18 cellular contexts compared by ENCODE assay signal in the genomic region with DNA sequence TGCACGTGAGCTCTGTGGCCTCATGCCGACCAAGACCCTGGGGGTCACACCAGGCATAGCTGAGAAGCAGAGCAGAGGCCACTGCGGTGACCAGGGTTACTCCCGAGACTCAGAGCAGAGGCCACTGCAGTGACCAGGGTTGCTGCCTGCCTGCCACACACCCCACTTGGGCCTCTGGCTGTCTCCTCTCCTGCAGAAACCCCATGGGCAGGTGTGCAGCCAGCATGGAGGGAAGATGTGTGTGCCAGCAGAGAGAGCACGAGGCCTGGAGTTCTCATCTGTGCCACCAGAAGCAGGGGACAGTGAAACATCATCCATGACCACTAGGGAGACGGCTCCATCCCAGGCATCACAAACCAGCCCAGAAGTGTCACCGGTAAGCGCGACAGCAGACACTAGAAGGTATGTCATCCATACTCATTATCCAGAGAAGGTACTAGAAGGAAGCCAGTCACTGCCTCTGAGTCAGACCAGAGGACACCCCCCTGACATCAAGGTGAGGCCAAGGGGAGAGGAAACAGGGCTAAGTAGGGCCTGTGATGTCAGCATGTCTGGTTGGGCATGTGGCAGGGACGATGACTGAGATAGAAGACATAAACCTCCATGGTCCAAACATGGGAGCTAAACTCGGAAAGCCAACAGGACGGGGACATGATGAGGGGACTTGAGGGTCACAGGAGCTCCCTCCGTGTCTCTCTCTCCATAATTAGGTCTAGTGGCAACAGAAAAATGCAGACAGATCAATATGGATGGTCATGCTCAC. TPM values are rescaled to one million over a fixed set of nuclear protein-coding genes. Genes with fewer than 3 reads are reported as not detected.
DNase-seq lines count a peak whose midpoint lies in the region; ATAC-seq and TF ChIP-seq lines count a peak whose summit lies in the region.
"Had no signal": no experiment of that assay in that cellular context is flagged by ENCODE, and none has a peak within 500 bp of the region (broad histone marks: within the 10 kb centered on the region; RNA-seq: fewer than 3 reads in every experiment).

No MANE protein-coding gene starts in this region.

- H3K79me2 ChIP-seq in SK-N-SH (ENCODE audit: insufficient read depth), result no peaks in the 10 kb centered on the region
- H3K79me2 ChIP-seq in DND-41 (ENCODE audit: insufficient read depth, low read length), result peaks cover 34% of the 10 kb centered on the region
- H3K79me2 ChIP-seq in neural progenitor cell (ENCODE audit: low read depth), result no peaks in the 10 kb centered on the region

- CTCF ChIA-PET in SK-N-SH (lab: Yijun Ruan, JAX), result interaction anchor here (1.1 to 1.2 kb wide), 3 partner anchors 10 to 159 kb away, joined by 3 to 5 read pairs (median 4); no protein-coding TSS in a partner anchor

- no peak overlapping the region for H3K4me3 Mint-ChIP-seq in central memory CD8-positive, alpha-beta T cell
- H3K4me3 Mint-ChIP-seq in neural progenitor cell, result no peak overlapping the region

- TF ChIP-seq CTCF in SK-N-SH (IDR thresholded peaks at IDR 0.05) (no peak), DND-41 (IDR thresholded peaks at IDR 0.05; ENCODE audit: borderline replicate concordance, extremely low read depth, low read length, poor library complexity, severe bottlenecking) (no peak), neural progenitor cell (IDR thresholded peaks at IDR 0.05) (no peak)

- peaks cover 27% of the 10 kb centered on the region for H3K36me3 Mint-ChIP-seq in central memory CD8-positive, alpha-beta T cell (ENCODE audit: insufficient read depth)
- H3K36me3 Mint-ChIP-seq in neural progenitor cell, result no peaks in the 10 kb centered on the region

- no peak for ATAC-seq in SK-N-SH treated with all-trans-retinoic acid at 6 μM for 48 hours
- ATAC-seq in DND-41 (ENCODE audit: insufficient read depth, low read depth), result no peak
- no peak for ATAC-seq in central memory CD8-positive, alpha-beta T cell (replicated peaks; ENCODE audit: extremely low read depth, poor library complexity, severe bottlenecking)
- ATAC-seq in HG03442 (IDR thresholded peaks at IDR 0.05; ENCODE audit: unreplicated experiment), result no peak
- ATAC-seq: left lobe of liver had no signal

- no peaks in the 10 kb centered on the region for H3K36me3 ChIP-seq in SK-N-SH (replicated peaks in 1 of 2; ENCODE audit: control insufficient read depth in 1 of 2, insufficient read depth in 2 of 2, low read length in 1 of 2)
- peaks cover 33% of the 10 kb centered on the region for H3K36me3 ChIP-seq in DND-41 (ENCODE audit: insufficient read depth, low read length)
- H3K36me3 ChIP-seq in neural progenitor cell, result no peaks in the 10 kb centered on the region
- H3K36me3 ChIP-seq: HAP-1, thyroid gland had no signal

- H3K9me2 ChIP-seq in SK-N-SH, result no peaks in the 10 kb centered on the region

- H3F3A ChIP-seq in SK-N-SH (replicated peaks; ENCODE audit: insufficient read depth) (peaks cover 21% of the 10 kb centered on the region), neural progenitor cell (ENCODE audit: low read depth) (no peaks in the 10 kb centered on the region)

- H2AFZ ChIP-seq in SK-N-SH (ENCODE audit: low read depth) (no peak overlapping the region), DND-41 (ENCODE audit: low read depth, low read length) (no peak overlapping the region), neural progenitor cell (replicated peaks) (no peak overlapping the region)
- H2AFZ ChIP-seq: PC-9 had no signal

- no peak overlapping the region for H3K4me3 ChIP-seq in SK-N-SH (ENCODE audit: low read depth in 2 of 2, low read length in 1 of 2)
- no peak overlapping the region for H3K4me3 ChIP-seq in DND-41 (ENCODE audit: low read depth in 1 of 2, low read length in 2 of 2)
- no peak overlapping the region for H3K4me3 ChIP-seq in neural progenitor cell
- H3K4me3 ChIP-seq: HAP-1, PC-9, thyroid gland had no signal

- H3K4me2 ChIP-seq in SK-N-SH (no peak overlapping the region), DND-41 (ENCODE audit: insufficient read depth, low read length) (no peak overlapping the region), neural progenitor cell (no peak overlapping the region)
- H3K4me2 ChIP-seq: PC-9 had no signal

- POLR2A ChIA-PET in SK-N-SH (lab: Yijun Ruan, JAX), result no interaction called here

- no peaks in the 10 kb centered on the region for H3K27me3 Mint-ChIP-seq in central memory CD8-positive, alpha-beta T cell
- peaks cover 2% of the 10 kb centered on the region for H3K27me3 Mint-ChIP-seq in neural progenitor cell (ENCODE audit: insufficient read depth, low read depth)

- DNase-seq in SK-N-SH, result peak; percentile 37
- peak; percentile 0 for DNase-seq in DND-41
- DNase-seq in central memory CD8-positive, alpha-beta T cell (ENCODE audit: low spot score in 2 of 2), result peak in 1 of 2 donors; percentile 12
- no peak for DNase-seq in neural progenitor cell (ENCODE audit: low spot score)
- no peak for DNase-seq in retina
- no peak for DNase-seq in SHP77 treated with DMSO at 0.1 percent for 48 hours (lab: John Stamatoyannopoulos, UW)
- DNase-seq: activated gamma-delta T cell, C1 segment of cervical spinal cord, cerebellar nuclear complex, NCI-H1436, NCI-H82, PC-9, small intestine, thyroid gland had no signal

- peak overlapping the region; percentile 73 for H3K27ac Mint-ChIP-seq in central memory CD8-positive, alpha-beta T cell (ENCODE audit: low read depth)
- H3K27ac Mint-ChIP-seq in neural progenitor cell, result peak overlapping the region; percentile 66

- TF ChIP-seq RAD21 in SK-N-SH (IDR thresholded peaks at IDR 0.05; ENCODE audit: low read length), result no peak

- WGBS in SK-N-SH (ENCODE audit: low lambda C conversion rate), result 95% methylated on average over 6 of the region's 13 CpGs

- no peaks in the 10 kb centered on the region for H4K20me1 ChIP-seq in SK-N-SH (ENCODE audit: insufficient read depth)
- no peaks in the 10 kb centered on the region for H4K20me1 ChIP-seq in DND-41 (ENCODE audit: insufficient read depth, low read length)
- H4K20me1 ChIP-seq in neural progenitor cell (ENCODE audit: low read depth), result no peaks in the 10 kb centered on the region

- no peaks in the 10 kb centered on the region for H3K9me3 Mint-ChIP-seq in central memory CD8-positive, alpha-beta T cell
- H3K9me3 Mint-ChIP-seq in neural progenitor cell, result no peaks in the 10 kb centered on the region

- H3K9me3 ChIP-seq in SK-N-SH, result no peaks in the 10 kb centered on the region
- H3K9me3 ChIP-seq in DND-41 (ENCODE audit: insufficient read depth, low read length, severe bottlenecking), result no peaks in the 10 kb centered on the region
- no peaks in the 10 kb centered on the region for H3K9me3 ChIP-seq in neural progenitor cell (ENCODE audit: low read depth)
- H3K9me3 ChIP-seq: HAP-1, thyroid gland had no signal

- H3K27me3 ChIP-seq in SK-N-SH (ENCODE audit: insufficient read depth), result no peaks in the 10 kb centered on the region
- H3K27me3 ChIP-seq in DND-41 (ENCODE audit: insufficient read depth, low read length, poor library complexity), result no peaks in the 10 kb centered on the region
- H3K27me3 ChIP-seq in neural progenitor cell, result no peaks in the 10 kb centered on the region
- H3K27me3 ChIP-seq: thyroid gland had no signal

- H3K27ac ChIP-seq in SK-N-SH (ENCODE audit: low read depth in 2 of 2, low read length in 1 of 2) (no peak overlapping the region), DND-41 (ENCODE audit: low read length) (peak overlapping the region; percentile 39), neural progenitor cell (no peak overlapping the region)
- H3K27ac ChIP-seq: PC-9, thyroid gland had no signal

- H3K4me1 Mint-ChIP-seq in central memory CD8-positive, alpha-beta T cell, result peaks cover 44% of the 10 kb centered on the region
- H3K4me1 Mint-ChIP-seq in neural progenitor cell, result no peaks in the 10 kb centered on the region

- peaks cover 23 to 41% of the 10 kb centered on the region in 2 experiments; a peak in 3 of 4 replicates for H3K4me1 ChIP-seq in SK-N-SH (ENCODE audit: control insufficient read depth in 1 of 2, insufficient read depth in 2 of 2, low read depth in 1 of 2, low read length in 1 of 2)
- H3K4me1 ChIP-seq in DND-41 (ENCODE audit: insufficient read depth, low read length), result peaks cover 33% of the 10 kb centered on the region
- H3K4me1 ChIP-seq in neural progenitor cell, result no peaks in the 10 kb centered on the region
- H3K4me1 ChIP-seq: HAP-1 had no signal

- H3K9ac ChIP-seq in SK-N-SH (no peak overlapping the region), DND-41 (ENCODE audit: low read depth, low read length) (no peak overlapping the region), neural progenitor cell (no peak overlapping the region)

- TF ChIP-seq EP300 in SK-N-SH (IDR thresholded peaks at IDR 0.05; ENCODE audit: borderline replicate concordance in 1 of 2, low read depth in 1 of 2, low read length in 1 of 2), result no peak

TF ChIP-seq in SK-N-SH, 30 proteins besides CTCF, POLR2A, EP300 and RAD21 (continues in another document):
- TF ChIP-seq, protein P1, sequence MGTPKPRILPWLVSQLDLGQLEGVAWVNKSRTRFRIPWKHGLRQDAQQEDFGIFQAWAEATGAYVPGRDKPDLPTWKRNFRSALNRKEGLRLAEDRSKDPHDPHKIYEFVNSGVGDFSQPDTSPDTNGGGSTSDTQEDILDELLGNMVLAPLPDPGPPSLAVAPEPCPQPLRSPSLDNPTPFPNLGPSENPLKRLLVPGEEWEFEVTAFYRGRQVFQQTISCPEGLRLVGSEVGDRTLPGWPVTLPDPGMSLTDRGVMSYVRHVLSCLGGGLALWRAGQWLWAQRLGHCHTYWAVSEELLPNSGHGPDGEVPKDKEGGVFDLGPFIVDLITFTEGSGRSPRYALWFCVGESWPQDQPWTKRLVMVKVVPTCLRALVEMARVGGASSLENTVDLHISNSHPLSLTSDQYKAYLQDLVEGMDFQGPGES (IDR thresholded peaks at IDR 0.05; ENCODE audit: low read depth, low read length), result no peak
- TF ChIP-seq YY1 (IDR thresholded peaks at IDR 0.05; ENCODE audit: low read depth), result no peak

TF ChIP-seq in SK-N-SH treated with all-trans-retinoic acid at 6 μM for 48 hours, 23 proteins besides CTCF, POLR2A, EP300 and RAD21 (continues in another document):
- TF ChIP-seq ZNF8 (CRISPR knock-in tag; IDR thresholded peaks at IDR 0.05), result no peak
- no peak for TF ChIP-seq ZFP3 (CRISPR knock-in tag; IDR thresholded peaks at IDR 0.05)
- TF ChIP-seq ZNF565 (CRISPR knock-in tag; conservative IDR thresholded peaks at IDR 0.05; ENCODE audit: low read depth), result no peak
- no peak for TF ChIP-seq ESRRG (CRISPR knock-in tag; IDR thresholded peaks at IDR 0.05)

RNA-seq across cellular contexts. Expression of a gene that starts 24.2 kb away (rescaled TPM):
- 11.4 and 14.5 TPM in 2 replicates for polyA plus RNA-seq in SK-N-SH (2012; rRNA removed)
- polyA plus RNA-seq in SK-N-SH (2012; cell fraction: cytosol; rRNA removed), result 4.0 and 5.2 TPM in 2 replicates
- 140 and 311 TPM in 2 replicates for polyA plus RNA-seq in SK-N-SH (2012; cell fraction: nucleus; rRNA removed)
- 2.1 and 9.0 TPM in 2 replicates for total RNA-seq in neural progenitor cell (ENCODE audit: low replicate concordance)

RNA-seq across cellular contexts. Expression of a gene that starts 52.3 kb away (rescaled TPM):
- 158 and 183 TPM in 2 replicates for polyA plus RNA-seq in SK-N-SH (2012; rRNA removed)
- 73.8 and 122 TPM in 2 replicates for polyA plus RNA-seq in SK-N-SH (2012; cell fraction: cytosol; rRNA removed)
- polyA plus RNA-seq in SK-N-SH (2012; cell fraction: nucleus; rRNA removed), result 419 and 467 TPM in 2 replicates
- total RNA-seq in neural progenitor cell (ENCODE audit: low replicate concordance), result 171 and 243 TPM in 2 replicates

Comparison
In these comparisons a context has a peak if more than half of its experiments do, and no peak if none do; other contexts are left out.
1. DNase-seq: peak in SK-N-SH (single experiment) and DND-41 (single experiment); none in neural progenitor cell (single experiment), retina (single experiment) and SHP77 treated with DMSO at 0.1 percent for 48 hours (single experiment).